ENCODE assay signal across 9 cellular contexts in genomic region chr10:133356953-133357292, GRCh38. TPM values are rescaled to one million over a fixed set of nuclear protein-coding genes. Genes with fewer than 3 reads are reported as not detected.
DNase-seq lines count a peak whose midpoint lies in the region; ATAC-seq and TF ChIP-seq lines count a peak whose summit lies in the region.
"Had no signal": no experiment of that assay in that cellular context is flagged by ENCODE, and none has a peak within 500 bp of the region (broad histone marks: within the 10 kb centered on the region; RNA-seq: fewer than 3 reads in every experiment).

No MANE protein-coding gene starts in this region.

- H3K4me1 ChIP-seq in foreskin keratinocyte (no peaks in the 10 kb centered on the region), sigmoid colon (peaks cover 0 to 18% (median 16%) of the 10 kb centered on the region in 4 donors)

- TF ChIP-seq POLR2A in sigmoid colon (IDR thresholded peaks at IDR 0.05): no peak

- peaks cover 6% of the 10 kb centered on the region for H3K27me3 ChIP-seq in foreskin keratinocyte
- peaks cover 3 to 44% (median 26%) of the 10 kb centered on the region in 3 donors for H3K27me3 ChIP-seq in sigmoid colon

- TF ChIP-seq EP300 in sigmoid colon (IDR thresholded peaks at IDR 0.05): no peak

- intact Hi-C loops in sigmoid colon (cut with DNase I): no loop called here

- H3K4me3 ChIP-seq in SK-N-MC (peak overlapping the region; percentile 80), sigmoid colon (peak overlapping the region; percentile 37 to 62 (median 57))

- ATAC-seq in GM19023 (IDR thresholded peaks at IDR 0.05; ENCODE audit: unreplicated experiment) (peak; percentile 3), foreskin keratinocyte (peak; percentile 26), HG03469 (IDR thresholded peaks at IDR 0.05; ENCODE audit: unreplicated experiment) (no peak)

- H3K27ac ChIP-seq in SK-N-MC: no peak overlapping the region
- no peak overlapping the region for H3K27ac ChIP-seq in foreskin keratinocyte
- H3K27ac ChIP-seq in sigmoid colon: no peak overlapping the region

- H3K9me3 ChIP-seq in SK-N-MC (ENCODE audit: low read depth, low read length) (no peaks in the 10 kb centered on the region), sigmoid colon (no peaks in the 10 kb centered on the region)

- no peaks in the 10 kb centered on the region for H3K36me3 ChIP-seq in SK-N-MC (ENCODE audit: insufficient read depth, low read length)
- peaks cover 0 to 6% (median 0%) of the 10 kb centered on the region in 4 donors for H3K36me3 ChIP-seq in sigmoid colon

- WGBS in sigmoid colon, 2 donors: 24 to 36% methylated on average over 17 of the region's 17 CpGs

- TF ChIP-seq CTCF in foreskin keratinocyte (conservative IDR thresholded peaks at IDR 0.05): no peak
- TF ChIP-seq CTCF in sigmoid colon (IDR thresholded peaks at IDR 0.05): no peak

- no peak for DNase-seq in SK-N-MC (ENCODE audit: low read depth, low spot score)
- DNase-seq in foreskin keratinocyte: no peak
- DNase-seq in sigmoid colon: no peak
- no peak for DNase-seq in NCI-H2171 treated with DMSO at 0.1 percent for 48 hours (lab: John Stamatoyannopoulos, UW)
- DNase-seq in anterior cingulate cortex (lab: John Stamatoyannopoulos, UW): no peak
- DNase-seq in hypothalamus (lab: John Stamatoyannopoulos, UW): no peak

- peak overlapping the region; percentile 76 for H3K9ac ChIP-seq in SK-N-MC (ENCODE audit: insufficient read length)

RNA-seq across cellular contexts. Expression of gene FUOM, which starts 0.9 kb away (rescaled TPM):
- 22.0 and 33.7 TPM in 2 replicates for total RNA-seq in foreskin keratinocyte
- polyA plus RNA-seq in foreskin keratinocyte: 29.7 and 50.2 TPM in 2 replicates
- 10 to 100 TPM in 2 of 4 donors, 1 to 10 TPM in 2; 8.0 to 25.7 (median 12.8) TPM for total RNA-seq in sigmoid colon
- polyA plus RNA-seq in sigmoid colon: 10 to 100 TPM; 39.0 to 98.0 (median 48.9) TPM

RNA-seq across cellular contexts. Expression of gene PRAP1, which starts 9.8 kb away (rescaled TPM):
- total RNA-seq in foreskin keratinocyte: not detected in 2 replicates
- polyA plus RNA-seq in foreskin keratinocyte: not detected in 2 replicates
- 1 to 10 TPM in 1 of 4 donors, not detected in 3; 2.9 TPM for total RNA-seq in sigmoid colon
- polyA plus RNA-seq in sigmoid colon: 100 to 1,000 TPM in 1 of 3 donors, 10 to 100 TPM in 2; 73.4 to 102 (median 88.9) TPM
- total RNA-seq: myocyte had no signal

RNA-seq across cellular contexts. Expression of gene ECHS1, which starts 16.2 kb away (rescaled TPM):
- total RNA-seq in foreskin keratinocyte (62.6 and 67.1 TPM in 2 replicates), sigmoid colon (10 to 100 TPM; 58.6 to 87.0 (median 65.6) TPM)
- polyA plus RNA-seq in foreskin keratinocyte (82.2 and 84.4 TPM in 2 replicates), sigmoid colon (100 to 1,000 TPM; 187 to 360 (median 220) TPM)

RNA-seq across cellular contexts. Expression of gene CALY, which starts 20.2 kb away (rescaled TPM):
- total RNA-seq in foreskin keratinocyte (not detected in 2 replicates), sigmoid colon (1 to 10 TPM; 1.3 to 6.8 (median 5.4) TPM)
- polyA plus RNA-seq in foreskin keratinocyte (not detected in 2 replicates), sigmoid colon (1 to 10 TPM in 1 of 3 donors, not detected in 2; 1.4 TPM)
- total RNA-seq: myocyte had no signal

RNA-seq across cellular contexts. Expression of gene PAOX, which starts 22.1 kb away (rescaled TPM):
- 1.8 and 3.5 TPM in 2 replicates for total RNA-seq in foreskin keratinocyte
- 1.9 and 3.3 TPM in 2 replicates for polyA plus RNA-seq in foreskin keratinocyte
- total RNA-seq in sigmoid colon: 10 to 100 TPM in 3 of 4 donors, 1 to 10 TPM in 1; 6.4 to 11.8 (median 11.0) TPM
- 1 to 10 TPM; 5.4 to 8.7 (median 6.5) TPM for polyA plus RNA-seq in sigmoid colon
